In the genomic region with DNA sequence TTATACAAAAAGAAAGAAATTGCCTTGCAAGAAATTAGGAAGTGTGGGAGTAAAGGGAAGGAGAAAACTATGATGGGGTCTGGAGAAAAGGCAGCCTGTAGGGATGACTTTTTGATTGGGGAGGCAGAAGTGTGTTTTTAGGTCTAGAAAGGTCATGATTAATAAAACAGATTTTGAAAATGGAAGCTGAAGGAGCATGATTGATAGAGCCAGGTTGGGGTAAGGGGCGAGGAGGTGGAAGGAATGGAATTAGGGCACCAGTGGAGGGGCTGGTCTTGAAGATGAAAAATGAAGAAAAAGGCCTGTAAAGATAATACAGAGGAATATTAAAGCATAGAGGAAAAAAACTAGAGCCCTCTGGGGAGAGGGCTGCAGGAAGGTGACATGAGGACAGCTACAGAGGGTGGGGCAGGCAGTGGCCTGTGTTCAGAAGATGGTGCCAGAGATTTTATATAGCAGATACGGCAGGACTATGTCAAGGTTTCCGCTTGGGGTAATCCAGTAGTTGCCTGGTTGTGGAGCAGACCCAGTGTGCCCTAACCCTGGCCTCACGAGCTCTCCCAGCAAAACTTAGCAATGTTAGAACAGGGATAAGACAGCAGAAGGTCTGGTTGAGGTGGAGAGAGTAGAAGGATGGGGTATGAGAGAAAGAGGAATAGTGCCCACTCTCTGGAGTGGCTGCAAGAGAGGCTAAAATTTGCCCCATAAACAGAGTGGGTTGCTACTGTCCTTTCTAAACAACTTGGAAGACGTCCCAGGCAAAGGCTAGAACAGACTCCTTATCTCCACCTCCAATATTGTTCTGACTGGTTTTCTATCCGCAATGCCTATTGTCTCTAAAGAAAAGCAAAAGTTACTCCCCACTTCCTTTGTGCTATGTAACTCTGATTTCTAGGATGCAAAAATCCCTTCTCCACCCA, we compare ENCODE assay signal across 1 cellular context.
TF ChIP-seq lines count a peak whose summit lies in the region.

No MANE protein-coding gene starts in this region.

TF ChIP-seq in K562, 482 proteins besides CTCF, POLR2A, EP300 and RAD21 (continued from another document):
- TF ChIP-seq NFRKB (IDR thresholded peaks at IDR 0.05; ENCODE audit: low read depth) (peak; percentile 17; the same call in 1 of the 2 replicates), ESRRA (IDR thresholded peaks at IDR 0.05; ENCODE audit: borderline replicate concordance, low read depth) (0 out of 2 replicates have a peak, but pooled peaks have one; percentile 28), MEIS2 (IDR thresholded peaks at IDR 0.05; ENCODE audit: partially characterized antibody) (peak; percentile 20), ATF7 (IDR thresholded peaks at IDR 0.05) (peak; percentile 67; the same call in 1 of the 2 replicates), SAFB2 (IDR thresholded peaks at IDR 0.05; ENCODE audit: borderline replicate concordance, low read depth, low read length, severe bottlenecking) (no peak), MTA2 (IDR thresholded peaks at IDR 0.05; ENCODE audit: low read depth) (peak; percentile 24; the same call in 1 of the 2 replicates)
- TF ChIP-seq, protein P1, sequence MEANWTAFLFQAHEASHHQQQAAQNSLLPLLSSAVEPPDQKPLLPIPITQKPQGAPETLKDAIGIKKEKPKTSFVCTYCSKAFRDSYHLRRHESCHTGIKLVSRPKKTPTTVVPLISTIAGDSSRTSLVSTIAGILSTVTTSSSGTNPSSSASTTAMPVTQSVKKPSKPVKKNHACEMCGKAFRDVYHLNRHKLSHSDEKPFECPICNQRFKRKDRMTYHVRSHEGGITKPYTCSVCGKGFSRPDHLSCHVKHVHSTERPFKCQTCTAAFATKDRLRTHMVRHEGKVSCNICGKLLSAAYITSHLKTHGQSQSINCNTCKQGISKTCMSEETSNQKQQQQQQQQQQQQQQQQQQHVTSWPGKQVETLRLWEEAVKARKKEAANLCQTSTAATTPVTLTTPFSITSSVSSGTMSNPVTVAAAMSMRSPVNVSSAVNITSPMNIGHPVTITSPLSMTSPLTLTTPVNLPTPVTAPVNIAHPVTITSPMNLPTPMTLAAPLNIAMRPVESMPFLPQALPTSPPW (CRISPR knock-in tag; IDR thresholded peaks at IDR 0.05): peak; percentile 50; the same call in 1 of the 2 replicates
